In genomic region chr7:81682873-81683272, GRCh38 we compare ENCODE assay signal across 1 cellular context.
TF ChIP-seq lines count a peak whose summit lies in the region.

No MANE protein-coding gene starts in this region.

TF ChIP-seq in IMR-90, 13 proteins besides CTCF, POLR2A, EP300 and RAD21 (continued from another document):
- TF ChIP-seq CHD1 (IDR thresholded peaks at IDR 0.05; ENCODE audit: low read depth, low read length) (no peak), NFE2L2 (IDR thresholded peaks at IDR 0.05; ENCODE audit: low read depth, low read length) (no peak), MAZ (IDR thresholded peaks at IDR 0.05; ENCODE audit: borderline replicate concordance, low read depth, low read length) (no peak), SMC3 (IDR thresholded peaks at IDR 0.05; ENCODE audit: low read depth, low read length) (no peak), RFX5 (IDR thresholded peaks at IDR 0.05; ENCODE audit: low read depth, low read length) (no peak), BHLHE40 (IDR thresholded peaks at IDR 0.05; ENCODE audit: low read depth, low read length) (no peak), RCOR1 (IDR thresholded peaks at IDR 0.05; ENCODE audit: insufficient replicate concordance, low read length) (no peak), MAFK (IDR thresholded peaks at IDR 0.05; ENCODE audit: low read depth, low read length) (no peak), MXI1 (IDR thresholded peaks at IDR 0.05; ENCODE audit: borderline replicate concordance, low read depth, low read length) (no peak)
